ENCODE assay signal across 13 cellular contexts in the genomic region with DNA sequence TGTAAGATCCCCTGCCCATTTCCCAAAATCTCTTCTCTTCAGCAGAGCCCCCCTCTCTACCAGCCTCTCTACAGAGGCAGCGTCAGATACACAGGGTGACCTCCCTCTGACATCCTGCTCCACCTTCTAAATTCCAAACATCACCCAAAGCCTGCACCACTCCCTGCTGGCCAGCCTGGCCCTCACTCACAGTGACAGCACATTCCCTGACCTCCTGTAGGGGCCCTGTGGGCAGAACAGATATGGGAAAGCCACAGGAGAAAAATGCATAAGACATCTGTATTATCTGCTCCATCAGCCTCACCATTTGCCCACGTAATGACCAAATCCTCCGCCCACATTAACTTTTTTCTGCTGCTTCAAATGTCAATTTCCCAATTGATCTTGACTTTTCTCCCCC. TPM values are rescaled to one million over a fixed set of nuclear protein-coding genes. Genes with fewer than 3 reads are reported as not detected.
DNase-seq lines count a peak whose midpoint lies in the region; ATAC-seq, FAIRE-seq and TF ChIP-seq lines count a peak whose summit lies in the region.
"Had no signal": no experiment of that assay in that cellular context is flagged by ENCODE, and none has a peak within 500 bp of the region (broad histone marks: within the 10 kb centered on the region; RNA-seq: fewer than 3 reads in every experiment).

No MANE protein-coding gene starts in this region.

- CTCF ChIA-PET in WTC11 (lab: Charles Lee): no interaction called here

- FAIRE-seq in GM19239 (lab: Jason Lieb, UNC): no peak

- no peak overlapping the region for H3K27ac Mint-ChIP-seq in WTC11

- peak; percentile 23 for TF ChIP-seq CTCF in AG10803 (conservative IDR thresholded peaks at IDR 0.05; ENCODE audit: low read length)
- TF ChIP-seq CTCF in WTC11 (IDR thresholded peaks at IDR 0.05): no peak

- no peak overlapping the region for H3K4me3 Mint-ChIP-seq in WTC11

- no peak overlapping the region for H3K27ac ChIP-seq in substantia nigra (ENCODE audit: low read depth, low read length, poor library complexity, severe bottlenecking)
- H3K27ac ChIP-seq: breast epithelium, lower lobe of right lung had no signal

- H3K4me1 Mint-ChIP-seq in WTC11: peaks cover 8% of the 10 kb centered on the region; the same call in 1 of the 2 replicates

- DNase-seq in AG10803 (ENCODE audit: low read depth) (peak; percentile 54), ELF-1 (ENCODE audit: low read depth, low spot score) (peak; percentile 44), WTC11 (ENCODE audit: low spot score) (no peak), iris pigment epithelial cell (ENCODE audit: low read depth) (peak; percentile 20), substantia nigra (lab: John Stamatoyannopoulos, UW) (no peak), GM19239 (ENCODE audit: insufficient read length, low spot score) (no peak)
- DNase-seq: hippocampal formation; lower lobe of right lung; NCI-H2081; occipital lobe; stimulated activated CD4-positive, alpha-beta T cell treated with anti-CD3 and anti-CD28 coated beads, Interleukin-2, amount 100 ng/mL, for 24 hours had no signal

- ATAC-seq in WTC11 (peak; percentile 60; the same call in 1 of the 2 replicates), HG02885 (IDR thresholded peaks at IDR 0.05; ENCODE audit: poor library complexity, unreplicated experiment) (no peak)
- ATAC-seq: lower lobe of right lung had no signal

- no peaks in the 10 kb centered on the region for H3K27me3 Mint-ChIP-seq in WTC11 (ENCODE audit: low read depth)

- H3K4me3 ChIP-seq in AG10803 (ENCODE audit: low read length): no peak overlapping the region
- H3K4me3 ChIP-seq: breast epithelium, lower lobe of right lung had no signal

- peaks cover 16% of the 10 kb centered on the region for H3K36me3 Mint-ChIP-seq in WTC11

- H3K9me3 Mint-ChIP-seq in WTC11: peaks cover 19% of the 10 kb centered on the region

- POLR2A ChIA-PET in WTC11 (lab: Charles Lee): no interaction called here

TF ChIP-seq in WTC11, 78 proteins besides CTCF, POLR2A, EP300 and RAD21 (continues in another document):
- TF ChIP-seq KAT7 (CRISPR knock-in tag; IDR thresholded peaks at IDR 0.05; ENCODE audit: borderline replicate concordance): no peak
- no peak for TF ChIP-seq TCF7 (CRISPR knock-in tag; IDR thresholded peaks at IDR 0.05; ENCODE audit: low read depth)
- TF ChIP-seq, protein P1, sequence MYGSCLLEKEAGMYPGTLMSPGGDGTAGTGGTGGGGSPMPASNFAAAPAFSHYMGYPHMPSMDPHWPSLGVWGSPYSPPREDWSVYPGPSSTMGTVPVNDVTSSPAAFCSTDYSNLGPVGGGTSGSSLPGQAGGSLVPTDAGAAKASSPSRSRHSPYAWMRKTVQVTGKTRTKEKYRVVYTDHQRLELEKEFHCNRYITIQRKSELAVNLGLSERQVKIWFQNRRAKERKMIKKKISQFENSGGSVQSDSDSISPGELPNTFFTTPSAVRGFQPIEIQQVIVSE (CRISPR knock-in tag; IDR thresholded peaks at IDR 0.05; ENCODE audit: borderline replicate concordance): no peak
- TF ChIP-seq, protein P2, sequence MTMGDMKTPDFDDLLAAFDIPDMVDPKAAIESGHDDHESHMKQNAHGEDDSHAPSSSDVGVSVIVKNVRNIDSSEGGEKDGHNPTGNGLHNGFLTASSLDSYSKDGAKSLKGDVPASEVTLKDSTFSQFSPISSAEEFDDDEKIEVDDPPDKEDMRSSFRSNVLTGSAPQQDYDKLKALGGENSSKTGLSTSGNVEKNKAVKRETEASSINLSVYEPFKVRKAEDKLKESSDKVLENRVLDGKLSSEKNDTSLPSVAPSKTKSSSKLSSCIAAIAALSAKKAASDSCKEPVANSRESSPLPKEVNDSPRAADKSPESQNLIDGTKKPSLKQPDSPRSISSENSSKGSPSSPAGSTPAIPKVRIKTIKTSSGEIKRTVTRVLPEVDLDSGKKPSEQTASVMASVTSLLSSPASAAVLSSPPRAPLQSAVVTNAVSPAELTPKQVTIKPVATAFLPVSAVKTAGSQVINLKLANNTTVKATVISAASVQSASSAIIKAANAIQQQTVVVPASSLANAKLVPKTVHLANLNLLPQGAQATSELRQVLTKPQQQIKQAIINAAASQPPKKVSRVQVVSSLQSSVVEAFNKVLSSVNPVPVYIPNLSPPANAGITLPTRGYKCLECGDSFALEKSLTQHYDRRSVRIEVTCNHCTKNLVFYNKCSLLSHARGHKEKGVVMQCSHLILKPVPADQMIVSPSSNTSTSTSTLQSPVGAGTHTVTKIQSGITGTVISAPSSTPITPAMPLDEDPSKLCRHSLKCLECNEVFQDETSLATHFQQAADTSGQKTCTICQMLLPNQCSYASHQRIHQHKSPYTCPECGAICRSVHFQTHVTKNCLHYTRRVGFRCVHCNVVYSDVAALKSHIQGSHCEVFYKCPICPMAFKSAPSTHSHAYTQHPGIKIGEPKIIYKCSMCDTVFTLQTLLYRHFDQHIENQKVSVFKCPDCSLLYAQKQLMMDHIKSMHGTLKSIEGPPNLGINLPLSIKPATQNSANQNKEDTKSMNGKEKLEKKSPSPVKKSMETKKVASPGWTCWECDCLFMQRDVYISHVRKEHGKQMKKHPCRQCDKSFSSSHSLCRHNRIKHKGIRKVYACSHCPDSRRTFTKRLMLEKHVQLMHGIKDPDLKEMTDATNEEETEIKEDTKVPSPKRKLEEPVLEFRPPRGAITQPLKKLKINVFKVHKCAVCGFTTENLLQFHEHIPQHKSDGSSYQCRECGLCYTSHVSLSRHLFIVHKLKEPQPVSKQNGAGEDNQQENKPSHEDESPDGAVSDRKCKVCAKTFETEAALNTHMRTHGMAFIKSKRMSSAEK (CRISPR knock-in tag; IDR thresholded peaks at IDR 0.05; ENCODE audit: borderline replicate concordance): no peak
- no peak for TF ChIP-seq CREB1 (CRISPR knock-in tag; IDR thresholded peaks at IDR 0.05)
- TF ChIP-seq ZNF263 (CRISPR knock-in tag; IDR thresholded peaks at IDR 0.05; ENCODE audit: low read depth): no peak
- TF ChIP-seq TEAD4 (CRISPR knock-in tag; IDR thresholded peaks at IDR 0.05): no peak
- TF ChIP-seq, protein P3, sequence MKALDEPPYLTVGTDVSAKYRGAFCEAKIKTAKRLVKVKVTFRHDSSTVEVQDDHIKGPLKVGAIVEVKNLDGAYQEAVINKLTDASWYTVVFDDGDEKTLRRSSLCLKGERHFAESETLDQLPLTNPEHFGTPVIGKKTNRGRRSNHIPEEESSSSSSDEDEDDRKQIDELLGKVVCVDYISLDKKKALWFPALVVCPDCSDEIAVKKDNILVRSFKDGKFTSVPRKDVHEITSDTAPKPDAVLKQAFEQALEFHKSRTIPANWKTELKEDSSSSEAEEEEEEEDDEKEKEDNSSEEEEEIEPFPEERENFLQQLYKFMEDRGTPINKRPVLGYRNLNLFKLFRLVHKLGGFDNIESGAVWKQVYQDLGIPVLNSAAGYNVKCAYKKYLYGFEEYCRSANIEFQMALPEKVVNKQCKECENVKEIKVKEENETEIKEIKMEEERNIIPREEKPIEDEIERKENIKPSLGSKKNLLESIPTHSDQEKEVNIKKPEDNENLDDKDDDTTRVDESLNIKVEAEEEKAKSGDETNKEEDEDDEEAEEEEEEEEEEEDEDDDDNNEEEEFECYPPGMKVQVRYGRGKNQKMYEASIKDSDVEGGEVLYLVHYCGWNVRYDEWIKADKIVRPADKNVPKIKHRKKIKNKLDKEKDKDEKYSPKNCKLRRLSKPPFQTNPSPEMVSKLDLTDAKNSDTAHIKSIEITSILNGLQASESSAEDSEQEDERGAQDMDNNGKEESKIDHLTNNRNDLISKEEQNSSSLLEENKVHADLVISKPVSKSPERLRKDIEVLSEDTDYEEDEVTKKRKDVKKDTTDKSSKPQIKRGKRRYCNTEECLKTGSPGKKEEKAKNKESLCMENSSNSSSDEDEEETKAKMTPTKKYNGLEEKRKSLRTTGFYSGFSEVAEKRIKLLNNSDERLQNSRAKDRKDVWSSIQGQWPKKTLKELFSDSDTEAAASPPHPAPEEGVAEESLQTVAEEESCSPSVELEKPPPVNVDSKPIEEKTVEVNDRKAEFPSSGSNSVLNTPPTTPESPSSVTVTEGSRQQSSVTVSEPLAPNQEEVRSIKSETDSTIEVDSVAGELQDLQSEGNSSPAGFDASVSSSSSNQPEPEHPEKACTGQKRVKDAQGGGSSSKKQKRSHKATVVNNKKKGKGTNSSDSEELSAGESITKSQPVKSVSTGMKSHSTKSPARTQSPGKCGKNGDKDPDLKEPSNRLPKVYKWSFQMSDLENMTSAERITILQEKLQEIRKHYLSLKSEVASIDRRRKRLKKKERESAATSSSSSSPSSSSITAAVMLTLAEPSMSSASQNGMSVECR (CRISPR knock-in tag; IDR thresholded peaks at IDR 0.05; ENCODE audit: borderline replicate concordance): no peak
- no peak for TF ChIP-seq ZNF219 (CRISPR knock-in tag; IDR thresholded peaks at IDR 0.05; ENCODE audit: borderline replicate concordance)
- TF ChIP-seq, protein P4, sequence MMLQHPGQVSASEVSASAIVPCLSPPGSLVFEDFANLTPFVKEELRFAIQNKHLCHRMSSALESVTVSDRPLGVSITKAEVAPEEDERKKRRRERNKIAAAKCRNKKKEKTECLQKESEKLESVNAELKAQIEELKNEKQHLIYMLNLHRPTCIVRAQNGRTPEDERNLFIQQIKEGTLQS (CRISPR knock-in tag; conservative IDR thresholded peaks at IDR 0.05): no peak
- TF ChIP-seq JUN (CRISPR knock-in tag; IDR thresholded peaks at IDR 0.05): no peak
- TF ChIP-seq, protein P5, sequence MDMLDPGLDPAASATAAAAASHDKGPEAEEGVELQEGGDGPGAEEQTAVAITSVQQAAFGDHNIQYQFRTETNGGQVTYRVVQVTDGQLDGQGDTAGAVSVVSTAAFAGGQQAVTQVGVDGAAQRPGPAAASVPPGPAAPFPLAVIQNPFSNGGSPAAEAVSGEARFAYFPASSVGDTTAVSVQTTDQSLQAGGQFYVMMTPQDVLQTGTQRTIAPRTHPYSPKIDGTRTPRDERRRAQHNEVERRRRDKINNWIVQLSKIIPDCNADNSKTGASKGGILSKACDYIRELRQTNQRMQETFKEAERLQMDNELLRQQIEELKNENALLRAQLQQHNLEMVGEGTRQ (CRISPR knock-in tag; IDR thresholded peaks at IDR 0.05): no peak

RNA-seq across cellular contexts. Expression of a gene that starts 40.6 kb away (rescaled TPM):
- 7.1 to 12.1 TPM (median 7.5 TPM) in 3 replicates for total RNA-seq in WTC11 (2021)

Comparison
In these comparisons a context has a peak if more than half of its experiments do, and no peak if none do; other contexts are left out.
1. DNase-seq: peak in AG10803 (single experiment), ELF-1 (single experiment) and iris pigment epithelial cell (single experiment); none in WTC11 (single experiment), substantia nigra (0 of 49) and GM19239 (single experiment).